Comparison of ENCODE assay signal across 19 cellular contexts in the genomic region with DNA sequence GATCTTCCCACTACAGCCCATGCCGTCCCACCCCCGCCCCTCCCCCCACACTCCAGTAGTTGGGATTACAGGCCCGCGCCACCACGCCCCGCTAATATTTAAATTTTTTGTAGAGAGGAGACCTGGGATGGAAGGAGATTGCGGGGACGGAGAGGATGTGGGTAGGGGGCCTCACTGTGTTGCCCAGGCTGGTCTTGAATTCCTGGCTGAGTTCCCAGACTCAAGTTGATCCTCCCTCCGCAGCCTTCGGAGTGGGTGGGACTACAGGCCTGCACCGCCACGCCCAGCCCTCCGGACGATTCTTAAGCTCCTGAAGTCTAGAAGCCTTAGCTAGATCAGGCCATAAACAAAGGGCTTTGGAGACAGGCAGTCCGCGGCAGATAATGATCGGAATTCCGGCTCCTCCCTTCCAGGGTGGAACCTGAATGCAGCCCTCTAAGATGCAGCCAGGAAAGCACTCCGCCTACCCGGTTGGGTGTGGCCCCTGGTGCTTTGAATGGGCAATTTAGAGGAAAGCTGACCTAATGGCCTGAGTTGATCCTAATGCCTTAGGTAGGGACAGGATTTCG. TPM values are rescaled to one million over a fixed set of nuclear protein-coding genes. Genes with fewer than 3 reads are reported as not detected.
DNase-seq lines count a peak whose midpoint lies in the region; ATAC-seq, FAIRE-seq and TF ChIP-seq lines count a peak whose summit lies in the region.
"Had no signal": no experiment of that assay in that cellular context is flagged by ENCODE, and none has a peak within 500 bp of the region (broad histone marks: within the 10 kb centered on the region; RNA-seq: fewer than 3 reads in every experiment).

Gene DPPA2, minus strand, starts transcription at position 356 of the 569 bp plus-strand sequence. CDS start 1,975 bp downstream, outside the sequence.

- H3K4me3 ChIP-seq in H1 (ENCODE audit: extremely low read depth in 1 of 4, insufficient read depth in 2 of 4, low read depth in 3 of 4, low read length in 4 of 4) (no peak within 1 kb of the TSS), stomach (no peak within 1 kb of the TSS), heart right ventricle (no peak within 1 kb of the TSS)
- H3K4me3 ChIP-seq: GM23248, SK-N-MC had no signal

- POLR2A ChIA-PET in H1 (lab: Charles Lee; ENCODE audit: partially characterized antibody) = interaction anchor here (1.6 to 37.7 kb wide), 2 partner anchors 18 to 39 kb away, joined by 3 to 681 read pairs; partner anchors contain the start of gene DPPA4

- no peak within 1 kb of the TSS for H3K14ac ChIP-seq in H1 (ENCODE audit: insufficient read length)

- DNase-seq in DMS114 treated with DMSO at 0.1 percent for 48 hours (lab: John Stamatoyannopoulos, UW; ENCODE audit: unreplicated experiment) (peak; percentile 62), HT-29 (ENCODE audit: low spot score) (peak; percentile 54), H1 (ENCODE audit: low read depth in 1 of 2, low spot score in 2 of 2) (peak; percentile 71 to 90), islet precursor cell (peak; percentile 94), stomach (no peak), heart right ventricle (no peak), HCEC 1CT (no peak)
- DNase-seq: GDM1; GM23248; NCI-H1436 treated with DMSO at 0.1 percent for 48 hours; NCI-H2081 treated with DMSO at 0.1 percent for 48 hours; NCI-H2227 treated with DMSO at 0.1 percent for 48 hours; NCI-H526; NK-92 treated with Interleukin-12 subunit alpha and Interleukin-12 subunit beta, amount 100 ng/mL, for 24 hours had no signal

- peak within 1 kb of the TSS; percentile 80; the same call in 1 of the 2 replicates for H2BK12ac ChIP-seq in H1 (ENCODE audit: low read depth, low read length)

- no peak within 1 kb of the TSS for H3K56ac ChIP-seq in H1 (replicated peaks; ENCODE audit: insufficient read length, low read depth, low read length)

- TF ChIP-seq RAD21 in H1 (IDR thresholded peaks at IDR 0.05 in 1 of 2, conservative IDR thresholded peaks at IDR 0.05 in 1 of 2; ENCODE audit: low read depth in 2 of 2, low read length in 2 of 2) = no peak

- intact Hi-C loops in stomach (cut with DNase I; ENCODE audit: low total_unique reads) = no loop called here
- intact Hi-C loops in heart right ventricle (cut with DNase I) = no loop called here

- H3K79me2 ChIP-seq in H1 (ENCODE audit: control insufficient read depth in 1 of 2, insufficient read depth in 2 of 2, low read length in 2 of 2) = no peaks in the 10 kb centered on the region

- H3K36me3 ChIP-seq in H1 (ENCODE audit: control insufficient read depth in 2 of 4, insufficient read depth in 4 of 4, low read length in 3 of 4) (no peaks in the 10 kb centered on the region), stomach (no peaks in the 10 kb centered on the region), heart right ventricle (no peaks in the 10 kb centered on the region)

- H3K9ac ChIP-seq in H1 (replicated peaks in 1 of 4; ENCODE audit: extremely low read depth in 1 of 4, low read depth in 3 of 4, low read length in 3 of 4) = no peak within 1 kb of the TSS
- H3K9ac ChIP-seq: GM23248 had no signal

- H3K27ac ChIP-seq in H1 (ENCODE audit: low read depth, low read length) (no peak within 1 kb of the TSS), stomach (no peak within 1 kb of the TSS), heart right ventricle (no peak within 1 kb of the TSS)
- H3K27ac ChIP-seq: C4-2B, GM23248, SK-N-MC had no signal

- no peaks in the 10 kb centered on the region for H4K20me1 ChIP-seq in H1 (replicated peaks in 1 of 2; ENCODE audit: control insufficient read depth in 1 of 2, insufficient read depth in 2 of 2, low read length in 2 of 2)

- H2BK5ac ChIP-seq in H1 (ENCODE audit: low read depth, low read length) = peak within 1 kb of the TSS; percentile 75; the same call in 1 of the 2 replicates

- TF ChIP-seq POLR2A in H1 (IDR thresholded peaks at IDR 0.05; ENCODE audit: control extremely low read depth in 1 of 2, low read depth in 2 of 2, low read length in 2 of 2) (no peak), stomach (IDR thresholded peaks at IDR 0.05) (no peak)

- no peak for ATAC-seq in heart right ventricle
- ATAC-seq in HG03521 (IDR thresholded peaks at IDR 0.05; ENCODE audit: unreplicated experiment) = no peak

- peak within 1 kb of the TSS; percentile 86 for H2BK20ac ChIP-seq in H1 (ENCODE audit: low read length)

- H2AK5ac ChIP-seq in H1 (ENCODE audit: low read depth, low read length) = peak within 1 kb of the TSS; percentile 58; the same call in 1 of the 2 replicates

- H3K79me1 ChIP-seq in H1 (ENCODE audit: low read depth, low read length) = no peaks in the 10 kb centered on the region

- FAIRE-seq in H1 (lab: Jason Lieb, UNC) = peak; percentile 71
- FAIRE-seq: A204.1 had no signal

- H3K4ac ChIP-seq in H1 (replicated peaks; ENCODE audit: insufficient read length, low read depth, low read length) = peak within 1 kb of the TSS; percentile 57

- H3K27me3 ChIP-seq in H1 (replicated peaks in 1 of 4; ENCODE audit: control insufficient read depth in 3 of 4, extremely low read depth in 1 of 4, insufficient read depth in 3 of 4, low read length in 3 of 4) (no peaks in the 10 kb centered on the region), stomach (no peaks in the 10 kb centered on the region), heart right ventricle (no peaks in the 10 kb centered on the region)

- peak within 1 kb of the TSS in 1 of 2 experiments; percentile 43; a peak in 2 of 4 replicates for H3K4me2 ChIP-seq in H1 (ENCODE audit: insufficient read depth in 1 of 2, low read depth in 2 of 2, low read length in 2 of 2)

- 0 out of 2 replicates have a peak within 1 kb of the TSS, but pooled peaks have one; percentile 22 for H2BK15ac ChIP-seq in H1 (ENCODE audit: low read length)

- no peak for TF ChIP-seq EP300 in H1 (IDR thresholded peaks at IDR 0.05; ENCODE audit: borderline replicate concordance in 1 of 2, low read depth in 2 of 2, low read length in 2 of 2)
- no peak for TF ChIP-seq EP300 in stomach (IDR thresholded peaks at IDR 0.05)

- no peaks in the 10 kb centered on the region for H3K23me2 ChIP-seq in H1 (ENCODE audit: low read depth, low read length)

- no peak within 1 kb of the TSS; the same call in 1 of the 2 replicates for H3K18ac ChIP-seq in H1 (ENCODE audit: extremely low read depth, low read length)

- H3K23ac ChIP-seq in H1 (ENCODE audit: insufficient read length) = peak within 1 kb of the TSS; percentile 72

- TF ChIP-seq CTCF in H1 (IDR thresholded peaks at IDR 0.05; ENCODE audit: control extremely low read depth in 1 of 3, insufficient read depth in 1 of 3, low read depth in 1 of 3, low read length in 3 of 3) (no peak), stomach (IDR thresholded peaks at IDR 0.05) (no peak), heart right ventricle (IDR thresholded peaks at IDR 0.05) (no peak)

- H2AFZ ChIP-seq in H1 (ENCODE audit: low read length) = no peak within 1 kb of the TSS
- H2AFZ ChIP-seq: GM23248 had no signal

- 87% methylated on average over 21 of the region's 21 CpGs; no CpG with 5 or more reads in 1 of the 2 experiments for WGBS in H1 (ENCODE audit: extremely low coverage in 1 of 2, insufficient coverage in 1 of 2, insufficient read length in 1 of 2, insufficient replicate concordance in 2 of 2, low coverage in 1 of 2, low lambda C conversion rate in 2 of 2, missing lambda C conversion rate in 1 of 2), 2 experiments
- 81 to 88% (median 87%) methylated on average over 17 to 21 of the region's 21 CpGs for WGBS in stomach, 5 donors
- WGBS in heart right ventricle, 2 donors = 74 to 77% methylated on average over 21 of the region's 21 CpGs

- H4K91ac ChIP-seq in H1 (replicated peaks; ENCODE audit: insufficient read length, low read length) = no peak within 1 kb of the TSS

- no peak within 1 kb of the TSS for H4K8ac ChIP-seq in H1 (ENCODE audit: extremely low read depth, insufficient read depth, low read length)

- H3K4me1 ChIP-seq in H1 (replicated peaks in 1 of 4; ENCODE audit: control insufficient read depth in 3 of 4, insufficient read depth in 4 of 4, low read length in 3 of 4) (peaks cover 0 to 9% (median 5%) of the 10 kb centered on the region in 4 experiments; a peak in 3 of 7 replicates), stomach (no peaks in the 10 kb centered on the region), heart right ventricle (no peaks in the 10 kb centered on the region)

- H4K5ac ChIP-seq in H1 (ENCODE audit: insufficient read length, low read depth, low read length) = no peak within 1 kb of the TSS

- peak within 1 kb of the TSS; percentile 87 for H2BK120ac ChIP-seq in H1 (replicated peaks; ENCODE audit: low read depth, low read length)

- no peaks in the 10 kb centered on the region for H3K9me3 ChIP-seq in H1 (ENCODE audit: insufficient read depth in 2 of 2, low read depth in 1 of 2, low read length in 1 of 2)
- H3K9me3 ChIP-seq in stomach = peaks cover 0 to 6% (median 0%) of the 10 kb centered on the region in 4 donors
- H3K9me3 ChIP-seq in heart right ventricle = no peaks in the 10 kb centered on the region

- CTCF ChIA-PET in H1 (lab: Charles Lee; ENCODE audit: partially characterized antibody) = interaction anchor here (0.8 to 1.7 kb wide), 5 partner anchors 10 to 41 kb away, joined by 3 to 5 read pairs (median 3); no protein-coding TSS in a partner anchor

TF ChIP-seq in H1, 55 proteins besides CTCF, POLR2A, EP300 and RAD21 (continues in another document):
- peak in 1 of 2 experiments; percentile 34; a peak in 1 of 4 replicates for TF ChIP-seq HDAC2 (IDR thresholded peaks at IDR 0.05; ENCODE audit: borderline replicate concordance in 1 of 2, low read depth in 2 of 2, low read length in 2 of 2)
- no peak for TF ChIP-seq SP4 (IDR thresholded peaks at IDR 0.05; ENCODE audit: low read length)
- TF ChIP-seq BACH1 (IDR thresholded peaks at IDR 0.05; ENCODE audit: low read length) = no peak
- no peak for TF ChIP-seq BCL11A (IDR thresholded peaks at IDR 0.05; ENCODE audit: low read depth in 2 of 2, low read length in 2 of 2)
- no peak for TF ChIP-seq JUND (IDR thresholded peaks at IDR 0.05; ENCODE audit: low read length)
- peak; percentile 6 for TF ChIP-seq NANOG (IDR thresholded peaks at IDR 0.05; ENCODE audit: insufficient read depth, low read depth, low read length, poor library complexity, severe bottlenecking)
- TF ChIP-seq ZNF274 (IDR thresholded peaks at IDR 0.05; ENCODE audit: borderline replicate concordance, extremely low read depth, low read length) = no peak
- TF ChIP-seq SRF (IDR thresholded peaks at IDR 0.05; ENCODE audit: low read depth, low read length) = no peak

RNA-seq across cellular contexts. Expression of gene DPPA2, which starts in this region (rescaled TPM):
- not detected in 2 replicates for total RNA-seq in HT-29 (2014; rRNA removed; shearing (Covaris generic))
- 11.2 and 12.6 TPM in 2 replicates for total RNA-seq in H1 (2021; fragmentation: NEBNext Ultra II Directional; extraction: Animal tissue kit (Norgen Biotek cat#: 25700))
- polyA plus RNA-seq in H1 (2011; rRNA removed) (6.6 and 7.8 TPM in 2 replicates), stomach (not detected), heart right ventricle (not detected)
- polyA plus RNA-seq in H1 (2011; cell fraction: cytosol; rRNA removed) = 11.5 TPM
- polyA plus RNA-seq in H1 (2011; cell fraction: nucleus; rRNA removed) = 2.8 TPM
- 6.0 to 9.7 TPM (median 7.2 TPM) in 4 replicates for polyA plus RNA-seq in H1 (2012, experiment 1 of 2)
- 0.62 TPM for polyA plus RNA-seq in H1 (2012, experiment 2 of 2)
- 13.3 TPM for polyA plus RNA-seq in H1 (2013, experiment 1 of 2)
- polyA plus RNA-seq in H1 (2013, experiment 2 of 2) = 13.8 TPM
- polyA minus RNA-seq in H1 (2011; rRNA and poly(A)+ RNA removed) = 6.5 and 6.7 TPM in 2 replicates
- polyA minus RNA-seq in H1 (2011; cell fraction: cytosol; rRNA and poly(A)+ RNA removed) = 3.3 TPM
- 2.9 TPM for polyA minus RNA-seq in H1 (2011; cell fraction: nucleus; rRNA and poly(A)+ RNA removed)
- total RNA-seq in stomach (not detected), heart right ventricle (not detected)
- total RNA-seq: GM23248, HT1080 had no signal
- polyA plus RNA-seq: GM23248 had no signal

Comparison
In these comparisons a context has a peak if more than half of its experiments do, and no peak if none do; other contexts are left out.
1. RNA of gene DPPA2 (total RNA-seq): 11.2 to 12.6 TPM in H1; not detected in HT-29, not detected in stomach and not detected in heart right ventricle; every median in the first group is over 10 times any median in the second.
2. Peak in DNase-seq in HT-29; RNA of the gene not detected or under 1 TPM.
3. DNase-seq: peak in DMS114 treated with DMSO at 0.1 percent for 48 hours (single experiment), H1 (2 of 2) and islet precursor cell (single experiment); none in stomach (single experiment), heart right ventricle (0 of 2) and HCEC 1CT (single experiment).